25 cellular contexts compared by ENCODE assay signal in genomic region chr11:1422481-1422880, GRCh38. TPM values are rescaled to one million over a fixed set of nuclear protein-coding genes. Genes with fewer than 3 reads are reported as not detected.
DNase-seq lines count a peak whose midpoint lies in the region; ATAC-seq and TF ChIP-seq lines count a peak whose summit lies in the region.
"Had no signal": no experiment of that assay in that cellular context is flagged by ENCODE, and none has a peak within 500 bp of the region (broad histone marks: within the 10 kb centered on the region; RNA-seq: fewer than 3 reads in every experiment).

No MANE protein-coding gene starts in this region.

- no peak overlapping the region for H3K4me3 Mint-ChIP-seq in endodermal cell
- H3K4me3 Mint-ChIP-seq: activated naive CD4-positive, alpha-beta T cell treated with anti-CD3 and anti-CD28 coated beads, Interleukin-2, amount 50 U/mL, for 24 hours; brain; natural killer cell treated with Interleukin-12 subunit alpha and Interleukin-12 subunit beta and Interleukin-15 and Interleukin-18, amount 100 ng/mL, for 72 hours; stimulated activated naive B cell treated with anti-CD40 and anti-IgM and Interleukin-4, amounts not matched to agents 10 μg/mL and 1 μg/mL and 100 μg/mL, for 72 hours had no signal

- no peak overlapping the region for H3K9ac ChIP-seq in endodermal cell (ENCODE audit: extremely low read depth, low read length, poor library complexity, severe bottlenecking)

- no peaks in the 10 kb centered on the region for H3K27me3 Mint-ChIP-seq in endodermal cell (ENCODE audit: insufficient read depth)
- H3K27me3 Mint-ChIP-seq: activated naive CD4-positive, alpha-beta T cell treated with anti-CD3 and anti-CD28 coated beads, Interleukin-2, amount 50 U/mL, for 24 hours; brain; natural killer cell treated with Interleukin-12 subunit alpha and Interleukin-12 subunit beta and Interleukin-15 and Interleukin-18, amount 100 ng/mL, for 72 hours had no signal

- intact Hi-C loops in Panc1 (cut with micrococcal nuclease; ENCODE audit: unreplicated experiment), result no loop called here
- intact Hi-C loops in mucosa of descending colon (cut with DNase I, micrococcal nuclease), result no loop called here
- intact Hi-C loops in posterior vena cava (cut with DNase I), result no loop called here

- H3K9me3 ChIP-seq in Panc1 (ENCODE audit: control insufficient read depth, insufficient read depth, low read depth, low read length) (peaks cover 11% of the 10 kb centered on the region), endodermal cell (ENCODE audit: control insufficient read depth, low read length) (peaks cover 18% of the 10 kb centered on the region), mucosa of descending colon (peaks cover 15% of the 10 kb centered on the region)
- H3K9me3 ChIP-seq: prostate gland, SJSA1, testis had no signal

- no peak overlapping the region for H3K27ac Mint-ChIP-seq in endodermal cell
- H3K27ac Mint-ChIP-seq: activated naive CD4-positive, alpha-beta T cell treated with anti-CD3 and anti-CD28 coated beads, Interleukin-2, amount 50 U/mL, for 24 hours; brain; natural killer cell treated with Interleukin-12 subunit alpha and Interleukin-12 subunit beta and Interleukin-15 and Interleukin-18, amount 100 ng/mL, for 72 hours; stimulated activated naive B cell treated with anti-CD40 and anti-IgM and Interleukin-4, amounts not matched to agents 10 μg/mL and 1 μg/mL and 100 μg/mL, for 72 hours had no signal

- H3K27me3 ChIP-seq in Panc1 (ENCODE audit: control insufficient read depth, insufficient read depth, low read length), result no peaks in the 10 kb centered on the region
- no peaks in the 10 kb centered on the region for H3K27me3 ChIP-seq in endodermal cell (ENCODE audit: control insufficient read depth, insufficient read depth, low read length, poor library complexity, severe bottlenecking)
- H3K27me3 ChIP-seq: SJSA1, testis had no signal

- H3K4me1 Mint-ChIP-seq in endodermal cell, result no peaks in the 10 kb centered on the region
- H3K4me1 Mint-ChIP-seq: activated naive CD4-positive, alpha-beta T cell treated with anti-CD3 and anti-CD28 coated beads, Interleukin-2, amount 50 U/mL, for 24 hours; brain; stimulated activated naive B cell treated with anti-CD40 and anti-IgM and Interleukin-4, amounts not matched to agents 10 μg/mL and 1 μg/mL and 100 μg/mL, for 72 hours had no signal

- peaks cover 21% of the 10 kb centered on the region for H3K4me1 ChIP-seq in Panc1 (ENCODE audit: control insufficient read depth, insufficient read depth, low read length)
- H3K4me1 ChIP-seq in endodermal cell (ENCODE audit: control insufficient read depth, insufficient read depth, low read length), result no peaks in the 10 kb centered on the region
- peaks cover 2% of the 10 kb centered on the region for H3K4me1 ChIP-seq in mucosa of descending colon (ENCODE audit: low read depth)
- H3K4me1 ChIP-seq: prostate gland, SJSA1 had no signal

- POLR2A ChIA-PET in Panc1 (lab: Charles Lee), result no interaction called here

- in situ Hi-C loops in Panc1 (cut with HindIII; ENCODE audit: low pct_unique_long_range_greater_than_20kb, low sequenced_read_pairs), result no loop called here
- in situ Hi-C loops in GM13977 (cut with MboI; ENCODE audit: low pct_unique_long_range_greater_than_20kb, low sequenced_read_pairs, unreplicated experiment), result no loop called here

- H3K4me3 ChIP-seq in Panc1 (ENCODE audit: low read depth in 2 of 2, low read length in 2 of 2), result no peak overlapping the region
- H3K4me3 ChIP-seq in endodermal cell (ENCODE audit: low read length), result no peak overlapping the region
- H3K4me3 ChIP-seq in mucosa of descending colon, result no peak overlapping the region
- H3K4me3 ChIP-seq: PC-9, prostate gland, SJSA1, testis had no signal

- 65 to 80% methylated on average over 9 of the region's 9 CpGs for WGBS in endodermal cell (ENCODE audit: insufficient coverage in 1 of 2, insufficient read length in 1 of 2), 2 experiments

- DNase-seq in ELR (ENCODE audit: low read depth), result peak; percentile 7
- no peak for DNase-seq in Panc1 (ENCODE audit: low read depth, low spot score)
- DNase-seq in endodermal cell, result peak; percentile 74
- no peak for DNase-seq in mucosa of descending colon
- DNase-seq in ureter (ENCODE audit: low spot score), result no peak
- DNase-seq in omental fat pad (ENCODE audit: low spot score), result no peak
- no peak for DNase-seq in posterior vena cava (ENCODE audit: low spot score)
- DNase-seq in GM13977 (ENCODE audit: low spot score), result no peak
- DNase-seq: activated CD8-positive, alpha-beta memory T cell treated with anti-CD3 and anti-CD28 coated beads for 24 hours; activated T-cell treated with anti-CD3 and anti-CD28 coated beads, Interleukin-2, amount 50 U/mL, for 48 hours; DMS 273 treated with DMSO at 0.1 percent for 48 hours; GDM1; NCI-H1105; NCI-H2029 treated with DMSO at 0.1 percent for 48 hours; NCI-H446; PC-9; stimulated activated CD4-positive, alpha-beta T cell treated with anti-CD3 and anti-CD28 coated beads, Interleukin-2, amount 100 ng/mL, for 24 hours; stimulated activated naive B cell treated with anti-CD40 and anti-IgM and Interleukin-4, amounts not matched to agents 10 μg/mL and 1 μg/mL and 100 μg/mL, for 72 hours; testis had no signal

- ATAC-seq in Panc1 (peak; percentile 79), mucosa of descending colon (peak; percentile 25), omental fat pad (ENCODE audit: low FRiP score) (no peak)
- ATAC-seq: natural killer cell treated with Interleukin-12 subunit alpha and Interleukin-12 subunit beta and Interleukin-15 and Interleukin-18, amount 100 ng/mL, for 72 hours; stimulated activated naive B cell treated with anti-CD40 and anti-IgM and Interleukin-4, amounts not matched to agents 10 μg/mL and 1 μg/mL and 100 μg/mL, for 72 hours had no signal

- no TSS peak for BruUV-seq in Panc1 (replicated peaks; lab: Mats Ljungman, UMichigan)

- CTCF ChIA-PET in Panc1 (lab: Charles Lee), result interaction anchor here (1.2 kb wide), 1 partner anchor 11 kb away, joined by 4 read pairs; no protein-coding TSS in a partner anchor

- H3K9me3 Mint-ChIP-seq in endodermal cell, result peaks cover 25% of the 10 kb centered on the region
- H3K9me3 Mint-ChIP-seq: activated naive CD4-positive, alpha-beta T cell treated with anti-CD3 and anti-CD28 coated beads, Interleukin-2, amount 50 U/mL, for 24 hours; natural killer cell treated with Interleukin-12 subunit alpha and Interleukin-12 subunit beta and Interleukin-15 and Interleukin-18, amount 100 ng/mL, for 72 hours had no signal

- TF ChIP-seq CTCF in Panc1 (IDR thresholded peaks at IDR 0.05) (no peak), endodermal cell (conservative IDR thresholded peaks at IDR 0.05) (peak; percentile 39), mucosa of descending colon (IDR thresholded peaks at IDR 0.05) (no peak), omental fat pad (IDR thresholded peaks at IDR 0.05) (no peak), GM13977 (IDR thresholded peaks at IDR 0.05; ENCODE audit: extremely low read depth, insufficient read depth, missing control alignments) (no peak)

- peaks cover 3% of the 10 kb centered on the region for H3K36me3 Mint-ChIP-seq in endodermal cell (ENCODE audit: low read depth)

- no peak overlapping the region for H3K27ac ChIP-seq in Panc1 (ENCODE audit: low read length)
- H3K27ac ChIP-seq in endodermal cell (ENCODE audit: low read depth, low read length), result no peak overlapping the region
- H3K27ac ChIP-seq: PC-9, prostate gland, SJSA1, testis had no signal

- H3K36me3 ChIP-seq in Panc1 (ENCODE audit: control insufficient read depth, insufficient read depth, low read length) (no peaks in the 10 kb centered on the region), endodermal cell (ENCODE audit: control insufficient read depth, insufficient read depth, low read length) (no peaks in the 10 kb centered on the region), mucosa of descending colon (ENCODE audit: low read depth) (no peaks in the 10 kb centered on the region)
- H3K36me3 ChIP-seq: prostate gland, SJSA1 had no signal

RNA-seq across cellular contexts. Expression of gene BRSK2, which starts 32.7 kb away (rescaled TPM):
- total RNA-seq in Panc1 (2021; ENCODE audit: unreplicated experiment) (32.2 TPM), endodermal cell (10 to 100 TPM in 1 of 2 donors, 1 to 10 TPM in 1; 9.4 to 10.3 TPM), mucosa of descending colon (1 to 10 TPM in 1 of 3 donors, under 1 TPM in 2; 0.58 to 4.3 (median 0.60) TPM), ureter (1.7 TPM), omental fat pad (1 to 10 TPM in 1 of 4 donors, under 1 TPM in 2, not detected in 1; 0.72 to 1.6 (median 0.82) TPM), posterior vena cava (1 to 10 TPM in 1 of 2 donors, under 1 TPM in 1; 0.81 to 1.0 TPM)
- 47.7 TPM for polyA plus RNA-seq in Panc1 (2012; ENCODE audit: insufficient read length)
- 43.7 TPM for polyA plus RNA-seq in endodermal cell (2013, experiment 1 of 2)
- polyA plus RNA-seq in endodermal cell (2013, experiment 2 of 2), result 37.6 TPM
- total RNA-seq: T-helper 2 cell treated with Interferon-gamma antibody and Interleukin-4, amounts not matched to agents 100 ng/mL and 5 ng/mL, for 36 hours had no signal

Comparison
In these comparisons a context has a peak if more than half of its experiments do, and no peak if none do; other contexts are left out.
1. DNase-seq: peak in ELR (single experiment) and endodermal cell (single experiment); none in Panc1 (single experiment), mucosa of descending colon (0 of 3), ureter (single experiment), omental fat pad (single experiment), posterior vena cava (single experiment) and GM13977 (single experiment).